In genomic region chr1:39173119-39173994, GRCh38 we compare ENCODE assay signal across 11 cellular contexts. TPM values are rescaled to one million over a fixed set of nuclear protein-coding genes. Genes with fewer than 3 reads are reported as not detected.
DNase-seq lines count a peak whose midpoint lies in the region; ATAC-seq and TF ChIP-seq lines count a peak whose summit lies in the region.
"Had no signal": no experiment of that assay in that cellular context is flagged by ENCODE, and none has a peak within 500 bp of the region (broad histone marks: within the 10 kb centered on the region; RNA-seq: fewer than 3 reads in every experiment).

No MANE protein-coding gene starts in this region.

- dilution Hi-C loops in mammary epithelial cell (cut with HindIII; ENCODE audit: low sequenced_read_pairs), result no loop called here

- H3K4me3 ChIP-seq in HEK293 (ENCODE audit: low read depth, low read length) (no peak overlapping the region), mammary epithelial cell (replicated peaks in 1 of 3; ENCODE audit: insufficient read depth in 1 of 3, low read depth in 2 of 3, low read length in 3 of 3) (no peak overlapping the region), skeletal muscle tissue (ENCODE audit: low read length in 3 of 3) (no peak overlapping the region)

- H3K36me3 ChIP-seq in HEK293 (ENCODE audit: control insufficient read depth in 2 of 2, insufficient read depth in 1 of 2, low read length in 2 of 2) (no peaks in the 10 kb centered on the region), mammary epithelial cell (ENCODE audit: insufficient read depth, low read length) (no peaks in the 10 kb centered on the region), skeletal muscle tissue (ENCODE audit: control insufficient read depth in 3 of 3, insufficient read depth in 3 of 3, low read length in 3 of 3) (no peaks in the 10 kb centered on the region)

- 58% methylated on average over 9 of the region's 9 CpGs for WGBS in mammary epithelial cell (ENCODE audit: low coverage, missing lambda C conversion rate)

- TSS peak; percentile 60 for BruUV-seq in mammary epithelial cell (replicated peaks; lab: Mats Ljungman, UMichigan)

- no peak overlapping the region for H2AFZ ChIP-seq in mammary epithelial cell (ENCODE audit: low read depth, low read length)

- peak overlapping the region; percentile 49 for H3K4me2 ChIP-seq in mammary epithelial cell (ENCODE audit: insufficient read depth, low read depth, low read length)

- POLR2A ChIA-PET in HEK293 (lab: Yijun Ruan, JAX), result no interaction called here

- 0 out of 2 replicates have a peak, but pooled peaks have one; percentile 18 for TF ChIP-seq CTCF in HEK293 (tag by site-specific recombination; IDR thresholded peaks at IDR 0.05)
- TF ChIP-seq CTCF in mammary epithelial cell (conservative IDR thresholded peaks at IDR 0.05 in 1 of 2, IDR thresholded peaks at IDR 0.05 in 1 of 2; ENCODE audit: extremely low read depth in 1 of 2, insufficient read depth in 1 of 2, low read depth in 1 of 2, low read length in 2 of 2), result no peak

- H3K27me3 ChIP-seq in mammary epithelial cell (ENCODE audit: insufficient read depth, low read length) (no peaks in the 10 kb centered on the region), skeletal muscle tissue (ENCODE audit: control insufficient read depth in 3 of 3, insufficient read depth in 3 of 3, low read length in 3 of 3) (no peaks in the 10 kb centered on the region)

- in situ Hi-C loops in mammary epithelial cell (cut with MboI; ENCODE audit: low sequenced_read_pairs in 2 of 2), result no loop called here

- peaks cover 95% of the 10 kb centered on the region for H3K79me2 ChIP-seq in mammary epithelial cell (ENCODE audit: insufficient read depth, low read length)

- no peaks in the 10 kb centered on the region for H3K9me3 ChIP-seq in HEK293 (ENCODE audit: control insufficient read depth, insufficient read depth, low read depth, low read length)
- H3K9me3 ChIP-seq in mammary epithelial cell (replicated peaks; ENCODE audit: insufficient read depth, low read length), result no peaks in the 10 kb centered on the region
- no peaks in the 10 kb centered on the region for H3K9me3 ChIP-seq in skeletal muscle tissue (ENCODE audit: control insufficient read depth in 3 of 3, low read length in 3 of 3)

- ATAC-seq in GM21619 (IDR thresholded peaks at IDR 0.05; ENCODE audit: unreplicated experiment), result no peak
- ATAC-seq: esophagus mucosa had no signal

- no peak for DNase-seq in mammary epithelial cell
- DNase-seq in islet precursor cell, result peak; percentile 47
- DNase-seq in NCI-H2171 (lab: John Stamatoyannopoulos, UW), result no peak
- no peak for DNase-seq in activated T-cell treated with anti-CD3 and anti-CD28 coated beads, Interleukin-2, amount 50 U/mL, for 48 hours
- no peak for DNase-seq in SKM-1 treated with dmso at 0.1 percent for 144 hours (lab: John Stamatoyannopoulos, UW; ENCODE audit: unreplicated experiment)
- DNase-seq: activated effector memory CD4-positive, alpha-beta T cell treated with Interleukin-2 at 50 U/mL for 16 hours; Kasumi-1 had no signal

- H3K27ac ChIP-seq in HEK293 (ENCODE audit: extremely low read depth, low read depth, low read length) (no peak overlapping the region), mammary epithelial cell (ENCODE audit: insufficient read depth, low read depth, low read length) (peak overlapping the region; percentile 21), skeletal muscle tissue (ENCODE audit: low read depth, low read length) (peak overlapping the region; percentile 65)

- H4K20me1 ChIP-seq in mammary epithelial cell (ENCODE audit: insufficient read depth, low read length), result no peaks in the 10 kb centered on the region

- H3K4me1 ChIP-seq in HEK293 (ENCODE audit: control insufficient read depth, insufficient read depth, low read length), result peaks cover 13% of the 10 kb centered on the region
- H3K4me1 ChIP-seq in mammary epithelial cell (ENCODE audit: insufficient read depth, low read length), result peaks cover 44% of the 10 kb centered on the region
- peaks cover 50 to 60% (median 56%) of the 10 kb centered on the region in 3 donors for H3K4me1 ChIP-seq in skeletal muscle tissue (ENCODE audit: control insufficient read depth in 3 of 3, insufficient read depth in 3 of 3, low read length in 3 of 3)

- CTCF ChIA-PET in HEK293 (lab: Yijun Ruan, JAX), result interaction anchor here (0.6 to 1.8 kb wide), 3 partner anchors 19 to 240 kb away, joined by 3 to 8 read pairs (median 3); no protein-coding TSS in a partner anchor
- CTCF ChIA-PET in mammary epithelial cell (lab: Charles Lee; ENCODE audit: low non-redundant PET), result no interaction called here

- intact Hi-C loops in mammary epithelial cell (cut with micrococcal nuclease), result no loop called here

- H3K9ac ChIP-seq in mammary epithelial cell (ENCODE audit: insufficient read depth, low read length), result no peak overlapping the region
- peak overlapping the region in 1 of 3 donors; percentile 36 for H3K9ac ChIP-seq in skeletal muscle tissue (ENCODE audit: low read depth in 1 of 3, low read length in 3 of 3)

TF ChIP-seq in HEK293, 187 proteins besides CTCF, POLR2A, EP300 and RAD21:
- TF ChIP-seq ZFHX2 (tag by site-specific recombination; conservative IDR thresholded peaks at IDR 0.05) (peak; percentile 43), ZNF600 (tag by site-specific recombination; IDR thresholded peaks at IDR 0.05) (peak; percentile 35; the same call in 1 of the 2 replicates), ZNF785 (tag by site-specific recombination; IDR thresholded peaks at IDR 0.05) (no peak), EGR2 (tag by site-specific recombination; IDR thresholded peaks at IDR 0.05; ENCODE audit: low read depth) (0 out of 2 replicates have a peak, but pooled peaks have one; percentile 21), SCRT2 (tag by site-specific recombination; IDR thresholded peaks at IDR 0.05) (peak; percentile 96), KLF9 (tag by site-specific recombination; IDR thresholded peaks at IDR 0.05; ENCODE audit: low read depth) (no peak), PRDM1 (tag by site-specific recombination; IDR thresholded peaks at IDR 0.05) (peak; percentile 21; the same call in 1 of the 2 replicates), ZNF473 (tag by site-specific recombination; IDR thresholded peaks at IDR 0.05) (no peak), ZBTB6 (tag by site-specific recombination; IDR thresholded peaks at IDR 0.05) (0 out of 2 replicates have a peak, but pooled peaks have one; percentile 45), ZNF239 (tag by site-specific recombination; IDR thresholded peaks at IDR 0.05) (no peak), ZNF654 (tag by site-specific recombination; IDR thresholded peaks at IDR 0.05; ENCODE audit: low read depth) (peak; percentile 34), SCRT1 (tag by site-specific recombination; IDR thresholded peaks at IDR 0.05; ENCODE audit: borderline replicate concordance) (peak; percentile 95)

RNA-seq across cellular contexts. Expression of gene MACF1, which starts 31.1 kb away (rescaled TPM):
- total RNA-seq in mammary epithelial cell (100 to 1,000 TPM; 304 to 440 TPM), skeletal muscle tissue (226 TPM)
- polyA plus RNA-seq in mammary epithelial cell, result 46.4 TPM
- polyA minus RNA-seq in mammary epithelial cell, result 258 TPM
